ENCODE assay signal across 28 cellular contexts in genomic region chr5:122073023-122073422, GRCh38. TPM values are rescaled to one million over a fixed set of nuclear protein-coding genes. Genes with fewer than 3 reads are reported as not detected.
A peak's percentile ranks its signal among the peaks of the same experiment; 100 is the strongest.
DNase-seq lines count a peak whose midpoint lies in the region; ATAC-seq and TF ChIP-seq lines count a peak whose summit lies in the region.
"Had no signal": no experiment of that assay in that cellular context is flagged by ENCODE, and none has a peak within 500 bp of the region (broad histone marks: within the 10 kb centered on the region; RNA-seq: fewer than 3 reads in every experiment).

No MANE protein-coding gene starts in this region.

- H3K36me3 ChIP-seq in SK-N-SH (replicated peaks in 1 of 2; ENCODE audit: control insufficient read depth in 1 of 2, insufficient read depth in 2 of 2, low read length in 1 of 2) (peaks cover 19 to 58% of the 10 kb centered on the region in 2 experiments), hepatocyte (replicated peaks; ENCODE audit: insufficient read depth, low read depth) (peaks cover 4% of the 10 kb centered on the region)
- H3K36me3 ChIP-seq: SJCRH30 had no signal

- H3K27ac ChIP-seq in SK-N-SH (ENCODE audit: low read depth in 2 of 2, low read length in 1 of 2) (no peak overlapping the region), hepatocyte (no peak overlapping the region)
- H3K27ac ChIP-seq: 22Rv1, ascending aorta, BLaER1, SJCRH30 had no signal

- H3K9ac ChIP-seq in SK-N-SH = no peak overlapping the region
- H3K9ac ChIP-seq: BLaER1 had no signal

- no peaks in the 10 kb centered on the region for H4K20me1 ChIP-seq in SK-N-SH (ENCODE audit: insufficient read depth)
- no peaks in the 10 kb centered on the region for H4K20me1 ChIP-seq in hepatocyte (ENCODE audit: insufficient read depth, poor library complexity, severe bottlenecking)
- H4K20me1 ChIP-seq: BLaER1 had no signal

- H3K4me2 ChIP-seq in SK-N-SH = peak overlapping the region; percentile 88; the same call in 1 of the 2 replicates
- H3K4me2 ChIP-seq in hepatocyte = peak overlapping the region; percentile 17
- H3K4me2 ChIP-seq: BLaER1 had no signal

- no peaks in the 10 kb centered on the region for H3K9me3 ChIP-seq in SK-N-SH
- no peaks in the 10 kb centered on the region for H3K9me3 ChIP-seq in hepatocyte (ENCODE audit: low read depth)
- H3K9me3 ChIP-seq: ascending aorta, HAP-1, SJCRH30 had no signal

- POLR2A ChIA-PET in SK-N-SH (lab: Yijun Ruan, JAX) (no interaction called here), GM10248 (lab: Yijun Ruan, JAX) (no interaction called here)

- no peak for TF ChIP-seq RAD21 in SK-N-SH (IDR thresholded peaks at IDR 0.05; ENCODE audit: low read length)

- H3K79me2 ChIP-seq in SK-N-SH (ENCODE audit: insufficient read depth) (peaks cover 70% of the 10 kb centered on the region), hepatocyte (peaks cover 11% of the 10 kb centered on the region)

- H3K27me3 ChIP-seq in SK-N-SH (ENCODE audit: insufficient read depth) = no peaks in the 10 kb centered on the region
- no peaks in the 10 kb centered on the region for H3K27me3 ChIP-seq in hepatocyte
- H3K27me3 ChIP-seq: ascending aorta, BLaER1, SJCRH30 had no signal

- DNase-seq in SK-N-SH (no peak), astrocyte of the spinal cord (ENCODE audit: low read depth, low spot score) (no peak), hepatocyte (ENCODE audit: low spot score) (no peak), NCI-H1694 treated with DMSO at 0.1 percent for 48 hours (lab: John Stamatoyannopoulos, UW) (no peak), AML-193 (lab: John Stamatoyannopoulos, UW) (no peak), GM10248 (ENCODE audit: extremely low spot score) (no peak), NCI-H510A (lab: John Stamatoyannopoulos, UW) (no peak)
- DNase-seq: activated CD4-positive, alpha-beta T cell treated with anti-CD3 and anti-CD28 coated beads for 1 hour; activated CD8-positive, alpha-beta T cell treated with anti-CD3 and anti-CD28 coated beads, Interleukin-2, amount 10 ng/mL, durations not matched to agents 7 days and 5 days; activated effector memory CD4-positive, alpha-beta T cell treated with Interleukin-2 at 50 U/mL for 16 hours; activated naive CD8-positive, alpha-beta T cell treated with anti-CD3 and anti-CD28 coated beads for 36 hours; foreskin melanocyte; GF-D8; KBM-7; left cardiac atrium; mammary epithelial cell; NCI-H2029 treated with DMSO at 0.1 percent for 48 hours; NCI-H69; right cardiac atrium; SJCRH30; stimulated activated CD4-positive, alpha-beta T cell treated with anti-CD3 and anti-CD28 coated beads, Interleukin-4, amount 100 ng/mL, for 4 hours; stimulated activated naive B cell treated with anti-CD40 and anti-IgM and Interleukin-4, amounts not matched to agents 10 μg/mL and 1 μg/mL and 100 μg/mL, for 72 hours had no signal

- peaks cover 12% of the 10 kb centered on the region for H3F3A ChIP-seq in SK-N-SH (replicated peaks; ENCODE audit: insufficient read depth)

- CTCF ChIA-PET in SK-N-SH (lab: Yijun Ruan, JAX) = no interaction called here
- CTCF ChIA-PET in GM10248 (lab: Yijun Ruan, JAX) = no interaction called here

- H2AFZ ChIP-seq in SK-N-SH (ENCODE audit: low read depth) (no peak overlapping the region), hepatocyte (no peak overlapping the region)

- peak overlapping the region in 1 of 2 experiments; percentile 14; a peak in 1 of 4 replicates for H3K4me3 ChIP-seq in SK-N-SH (ENCODE audit: low read depth in 2 of 2, low read length in 1 of 2)
- peak overlapping the region; percentile 17 for H3K4me3 ChIP-seq in astrocyte of the spinal cord (ENCODE audit: low read depth, low read length)
- H3K4me3 ChIP-seq in hepatocyte = no peak overlapping the region
- H3K4me3 ChIP-seq: BLaER1, HAP-1, SJCRH30 had no signal

- TF ChIP-seq CTCF in SK-N-SH (IDR thresholded peaks at IDR 0.05) (no peak), astrocyte of the spinal cord (IDR thresholded peaks at IDR 0.05; ENCODE audit: low read depth, low read length) (no peak), hepatocyte (IDR thresholded peaks at IDR 0.05; ENCODE audit: poor library complexity) (no peak), GM10248 (IDR thresholded peaks at IDR 0.05; ENCODE audit: control extremely low read depth, extremely low read depth, low read depth, missing control alignments) (no peak)

- peaks cover 10 to 15% of the 10 kb centered on the region in 2 experiments; a peak in 3 of 4 replicates for H3K4me1 ChIP-seq in SK-N-SH (ENCODE audit: control insufficient read depth in 1 of 2, insufficient read depth in 2 of 2, low read depth in 1 of 2, low read length in 1 of 2)
- peaks cover 4% of the 10 kb centered on the region for H3K4me1 ChIP-seq in hepatocyte (ENCODE audit: insufficient read depth)
- H3K4me1 ChIP-seq: BLaER1, SJCRH30 had no signal

- no peaks in the 10 kb centered on the region for H3K9me2 ChIP-seq in SK-N-SH
- H3K9me2 ChIP-seq in hepatocyte (replicated peaks; ENCODE audit: insufficient read depth) = no peaks in the 10 kb centered on the region

- no peak for ATAC-seq in SK-N-SH treated with all-trans-retinoic acid at 6 μM for 48 hours
- ATAC-seq: activated CD8-positive, alpha-beta T cell treated with anti-CD3 and anti-CD28 coated beads, Interleukin-2, amount 10 ng/mL, durations not matched to agents 7 days and 5 days; left cardiac atrium; right cardiac atrium; stimulated activated naive B cell treated with anti-CD40 and anti-IgM and Interleukin-4, amounts not matched to agents 10 μg/mL and 1 μg/mL and 100 μg/mL, for 72 hours had no signal

- in situ Hi-C loops in astrocyte of the spinal cord (cut with HindIII; ENCODE audit: low sequenced_read_pairs) = no loop called here

- 90% methylated on average over 2 of the region's 2 CpGs for WGBS in SK-N-SH (ENCODE audit: low lambda C conversion rate)
- WGBS in hepatocyte (ENCODE audit: low lambda C conversion rate, missing lambda C conversion rate) = 75% methylated on average over 2 of the region's 2 CpGs

- TF ChIP-seq EP300 in SK-N-SH (IDR thresholded peaks at IDR 0.05; ENCODE audit: borderline replicate concordance in 1 of 2, low read depth in 1 of 2, low read length in 1 of 2) = no peak

TF ChIP-seq in SK-N-SH, 30 proteins besides CTCF, POLR2A, EP300 and RAD21:
- TF ChIP-seq USF2 (IDR thresholded peaks at IDR 0.05; ENCODE audit: borderline replicate concordance, low read depth, low read length) = no peak
- no peak for TF ChIP-seq POLR2AphosphoS5 (IDR thresholded peaks at IDR 0.05; ENCODE audit: low read depth, low read length)
- TF ChIP-seq MAX (IDR thresholded peaks at IDR 0.05; ENCODE audit: low read depth) = no peak
- no peak for TF ChIP-seq FOSL2 (IDR thresholded peaks at IDR 0.05; ENCODE audit: borderline replicate concordance, low read depth)
- TF ChIP-seq GATA2 (CRISPR knock-in tag; IDR thresholded peaks at IDR 0.05) = no peak
- no peak for TF ChIP-seq ELF1 (IDR thresholded peaks at IDR 0.05)
- no peak for TF ChIP-seq FOXM1 (IDR thresholded peaks at IDR 0.05; ENCODE audit: low read depth)
- no peak for TF ChIP-seq MEF2A (IDR thresholded peaks at IDR 0.05; ENCODE audit: borderline replicate concordance, low read depth)

TF ChIP-seq in SK-N-SH treated with all-trans-retinoic acid at 6 μM for 48 hours, 23 proteins besides CTCF, POLR2A, EP300 and RAD21 (continues in another document):
- TF ChIP-seq SNAI2 (CRISPR knock-in tag; IDR thresholded peaks at IDR 0.05) (no peak), ZFP30 (CRISPR knock-in tag; IDR thresholded peaks at IDR 0.05) (no peak), RARB (CRISPR knock-in tag; IDR thresholded peaks at IDR 0.05) (no peak), CSDC2 (CRISPR knock-in tag; IDR thresholded peaks at IDR 0.05) (no peak), GLIS3 (CRISPR knock-in tag; IDR thresholded peaks at IDR 0.05) (no peak), ZC3H10 (CRISPR knock-in tag; IDR thresholded peaks at IDR 0.05) (no peak), BACH2 (CRISPR knock-in tag; IDR thresholded peaks at IDR 0.05; ENCODE audit: borderline replicate concordance) (no peak), ZNF8 (CRISPR knock-in tag; IDR thresholded peaks at IDR 0.05) (no peak), ZNF70 (CRISPR knock-in tag; IDR thresholded peaks at IDR 0.05) (no peak), ZFP3 (CRISPR knock-in tag; IDR thresholded peaks at IDR 0.05) (no peak), TCF4 (CRISPR knock-in tag; IDR thresholded peaks at IDR 0.05; ENCODE audit: borderline replicate concordance) (no peak), PATZ1 (CRISPR knock-in tag; IDR thresholded peaks at IDR 0.05; ENCODE audit: borderline replicate concordance) (no peak)

RNA-seq across cellular contexts. Expression of gene LOX, which starts 5.0 kb away (rescaled TPM):
- polyA plus RNA-seq in SK-N-SH (2012; rRNA removed) = 36.3 and 50.4 TPM in 2 replicates
- polyA plus RNA-seq in SK-N-SH (2012; cell fraction: cytosol; rRNA removed) = 30.8 and 41.6 TPM in 2 replicates
- 105 and 108 TPM in 2 replicates for polyA plus RNA-seq in SK-N-SH (2012; cell fraction: nucleus; rRNA removed)
- total RNA-seq in hepatocyte = 98.2 and 120 TPM in 2 replicates
- polyA plus RNA-seq in hepatocyte = 216 and 238 TPM in 2 replicates
- total RNA-seq: activated CD8-positive, alpha-beta T cell treated with anti-CD3 and anti-CD28 coated beads, Interleukin-2, amount 10 ng/mL, durations not matched to agents 7 days and 5 days; activated naive CD8-positive, alpha-beta T cell treated with anti-CD3 and anti-CD28 coated beads for 36 hours had no signal

RNA-seq across cellular contexts. Expression of gene ZNF474, which starts 56.3 kb away (rescaled TPM):
- 0.08 and 0.21 TPM in 2 replicates for polyA plus RNA-seq in SK-N-SH (2012; rRNA removed)
- polyA plus RNA-seq in SK-N-SH (2012; cell fraction: cytosol; rRNA removed) = 0.10 and 0.13 TPM in 2 replicates
- 0.31 and 0.58 TPM in 2 replicates for polyA plus RNA-seq in SK-N-SH (2012; cell fraction: nucleus; rRNA removed)
- 0.43 and 1.9 TPM in 2 replicates for total RNA-seq in hepatocyte
- 1.7 and 2.8 TPM in 2 replicates for polyA plus RNA-seq in hepatocyte
- total RNA-seq: activated CD8-positive, alpha-beta T cell treated with anti-CD3 and anti-CD28 coated beads, Interleukin-2, amount 10 ng/mL, durations not matched to agents 7 days and 5 days; ascending aorta had no signal
- polyA plus RNA-seq: neural cell, right cardiac atrium had no signal
